Comparison of ENCODE assay signal across 7 cellular contexts in genomic region chr19:17243340-17243853, GRCh38. TPM values are rescaled to one million over a fixed set of nuclear protein-coding genes. Genes with fewer than 3 reads are reported as not detected.
A peak's percentile ranks its signal among the peaks of the same experiment; 100 is the strongest.
DNase-seq lines count a peak whose midpoint lies in the region; ATAC-seq, FAIRE-seq and TF ChIP-seq lines count a peak whose summit lies in the region.
"Had no signal": no experiment of that assay in that cellular context is flagged by ENCODE, and none has a peak within 500 bp of the region (broad histone marks: within the 10 kb centered on the region; RNA-seq: fewer than 3 reads in every experiment).

No MANE protein-coding gene starts in this region.

- H3K9me3 ChIP-seq in DOHH2 (ENCODE audit: control insufficient read depth, insufficient read depth, low read length), result no peaks in the 10 kb centered on the region

- H3K79me2 ChIP-seq in DOHH2 (ENCODE audit: control insufficient read depth, low read length), result peaks cover 52% of the 10 kb centered on the region

- DNase-seq in natural killer cell (no peak), NCI-H2171 treated with DMSO at 0.1 percent for 48 hours (lab: John Stamatoyannopoulos, UW) (no peak), RCC 7860 (ENCODE audit: low spot score) (no peak)
- DNase-seq in activated effector memory CD4-positive, alpha-beta T cell treated with anti-CD3 and anti-CD28 coated beads, Interleukin-2, amount 50 U/mL, for 16 hours, result no peak
- DNase-seq: NCI-H1436 had no signal

- H3K4me3 Mint-ChIP-seq in brain (peak overlapping the region; percentile 78 to 92 (median 87)), natural killer cell (peak overlapping the region; percentile 21)

- TF ChIP-seq CTCF in DOHH2 (IDR thresholded peaks at IDR 0.05; ENCODE audit: low read depth, low read length, poor library complexity, severe bottlenecking), result no peak
- TF ChIP-seq CTCF in brain (conservative IDR thresholded peaks at IDR 0.05), result no peak
- no peak for TF ChIP-seq CTCF in natural killer cell (IDR thresholded peaks at IDR 0.05)

- peaks cover 29% of the 10 kb centered on the region for H3K4me1 Mint-ChIP-seq in brain
- H3K4me1 Mint-ChIP-seq in natural killer cell, result peaks cover 0 to 21% of the 10 kb centered on the region in 2 donors

- H3K27me3 ChIP-seq in DOHH2 (ENCODE audit: control insufficient read depth, low read length), result no peaks in the 10 kb centered on the region

- peak overlapping the region; percentile 24 to 90 (median 75) for H3K27ac Mint-ChIP-seq in brain
- no peak overlapping the region for H3K27ac Mint-ChIP-seq in natural killer cell

- H3K36me3 ChIP-seq in DOHH2 (ENCODE audit: control insufficient read depth, low read length), result peaks cover 25% of the 10 kb centered on the region

- peak overlapping the region; percentile 89 for H3K4me2 ChIP-seq in DOHH2 (ENCODE audit: low read length)

- H3K9me3 Mint-ChIP-seq in brain (peaks cover 0 to 2% (median 0%) of the 10 kb centered on the region in 5 experiments), natural killer cell (no peaks in the 10 kb centered on the region)

- H3K36me3 Mint-ChIP-seq in brain, result peaks cover 2% of the 10 kb centered on the region
- no peaks in the 10 kb centered on the region for H3K36me3 Mint-ChIP-seq in natural killer cell

- FAIRE-seq in RCC 7860 (lab: Jason Lieb, UNC), result no peak

- H4K20me1 ChIP-seq in DOHH2 (ENCODE audit: control insufficient read depth, insufficient read depth, low read depth, low read length), result peaks cover 14% of the 10 kb centered on the region

- peak overlapping the region; percentile 88 for H3K4me3 ChIP-seq in DOHH2 (ENCODE audit: low read length)

- intact Hi-C loops in natural killer cell (cut with micrococcal nuclease), result no loop called here

- H3K4me1 ChIP-seq in DOHH2 (ENCODE audit: control insufficient read depth, low read length), result peaks cover 37% of the 10 kb centered on the region

- H3K27me3 Mint-ChIP-seq in brain (peaks cover 7% of the 10 kb centered on the region), natural killer cell (ENCODE audit: low read depth in 2 of 2) (no peaks in the 10 kb centered on the region)

- H3F3A ChIP-seq in DOHH2 (ENCODE audit: control insufficient read depth, insufficient read depth), result peaks cover 13% of the 10 kb centered on the region

- ATAC-seq in natural killer cell, result no peak

- no peaks in the 10 kb centered on the region for H3K9me2 ChIP-seq in DOHH2 (replicated peaks; ENCODE audit: control insufficient read depth, low read length)

- peak overlapping the region; percentile 53 for H3K27ac ChIP-seq in DOHH2 (ENCODE audit: low read depth, low read length)

RNA-seq across cellular contexts. Expression of gene NR2F6, which starts 2.3 kb away (rescaled TPM):
- polyA plus RNA-seq in brain (ENCODE audit: insufficient read depth, low read depth, low replicate concordance), result 15.9 TPM
- 1 to 10 TPM; 1.3 to 4.2 (median 1.8) TPM for total RNA-seq in natural killer cell

RNA-seq across cellular contexts. Expression of gene OCEL1, which starts 17.4 kb away (rescaled TPM):
- 28.2 TPM for polyA plus RNA-seq in brain (ENCODE audit: insufficient read depth, low read depth, low replicate concordance)
- total RNA-seq in natural killer cell, result 10 to 100 TPM; 28.1 to 39.1 (median 37.0) TPM

RNA-seq across cellular contexts. Expression of gene USHBP1, which starts 21.1 kb away (rescaled TPM):
- 1.0 TPM for polyA plus RNA-seq in brain (ENCODE audit: insufficient read depth, low read depth, low replicate concordance)
- total RNA-seq in natural killer cell, result not detected

RNA-seq across cellular contexts. Expression of gene BABAM1, which starts 23.8 kb away (rescaled TPM):
- polyA plus RNA-seq in brain (ENCODE audit: insufficient read depth, low read depth, low replicate concordance), result 121 TPM
- total RNA-seq in natural killer cell, result 100 to 1,000 TPM; 106 to 127 (median 106) TPM

RNA-seq across cellular contexts. Expression of gene USE1, which starts 28.2 kb away (rescaled TPM):
- 61.6 TPM for polyA plus RNA-seq in brain (ENCODE audit: insufficient read depth, low read depth, low replicate concordance)
- 10 to 100 TPM; 16.4 to 21.1 (median 20.9) TPM for total RNA-seq in natural killer cell

Comparison
In these comparisons a context has a peak if more than half of its experiments do, and no peak if none do; other contexts are left out.
1. H3K27ac Mint-ChIP-seq: peak in brain (5 of 5); none in natural killer cell (0 of 2).